Comparison of ENCODE assay signal across 14 cellular contexts in the genomic region with DNA sequence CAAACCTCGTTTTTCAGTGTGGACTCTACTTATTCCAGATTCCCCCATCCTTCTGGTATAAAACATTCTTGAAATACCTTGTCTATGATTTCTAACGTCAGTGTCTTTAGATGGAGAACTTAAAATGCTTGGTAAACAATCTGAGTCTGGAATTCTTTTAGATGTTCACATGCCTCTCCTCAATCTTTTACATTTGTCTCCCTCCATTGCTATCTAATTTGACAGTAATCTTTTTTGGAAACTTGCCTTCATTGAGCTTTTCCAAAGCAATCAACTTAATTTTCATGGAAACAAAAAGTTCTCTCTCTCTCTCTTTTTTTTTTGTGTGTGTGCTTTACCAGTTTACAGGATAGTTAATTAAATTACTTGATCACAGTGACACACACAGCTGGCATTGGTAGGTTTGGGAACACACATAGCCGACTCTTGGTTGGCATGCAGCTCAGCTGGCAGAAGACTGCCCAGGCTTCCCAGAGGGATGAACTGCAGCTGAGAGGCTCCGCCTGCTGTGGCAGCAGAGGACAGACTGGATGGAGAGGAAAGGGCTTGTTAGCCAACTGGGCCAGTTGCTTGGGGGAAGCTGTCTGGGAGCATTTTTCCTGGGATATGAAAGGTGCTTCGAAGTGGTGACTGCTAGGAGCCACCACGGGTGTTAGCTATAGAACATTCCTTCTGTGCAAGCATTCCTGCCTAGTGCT.
DNase-seq lines count a peak whose midpoint lies in the region; ATAC-seq, FAIRE-seq and TF ChIP-seq lines count a peak whose summit lies in the region.
"Had no signal": no experiment of that assay in that cellular context is flagged by ENCODE, and none has a peak within 500 bp of the region (broad histone marks: within the 10 kb centered on the region; RNA-seq: fewer than 3 reads in every experiment).

No MANE protein-coding gene starts in this region.

- DNase-seq in HepG2 (ENCODE audit: low spot score) (no peak), MCF 10A (ENCODE audit: unreplicated experiment) (peak; percentile 23), left lobe of liver (ENCODE audit: low spot score) (peak; percentile 59), spleen (no peak)
- no peak for DNase-seq in activated naive CD4-positive, alpha-beta T cell treated with anti-CD3 and anti-CD28 coated beads for 36 hours
- no peak for DNase-seq in stimulated activated CD4-positive, alpha-beta T cell treated with anti-CD3 and anti-CD28 coated beads, Interleukin-1b, Interleukin-23, amount 100 ng/mL, for 48 hours
- DNase-seq: activated CD4-positive, alpha-beta T cell treated with anti-CD3 and anti-CD28 coated beads, Interleukin-2, amount 10 ng/mL, durations not matched to agents 24 days and 14 days; mucosa of descending colon; NCI-H1048; stimulated activated naive CD8-positive, alpha-beta T cell treated with anti-CD3 and anti-CD28 coated beads, Interleukin-15, amount 100 ng/mL, for 72 hours had no signal

- no peak for TF ChIP-seq CTCF in liver (IDR thresholded peaks at IDR 0.05; ENCODE audit: low read depth, low read length, missing input control)
- TF ChIP-seq CTCF in HepG2 (CRISPR knock-in tag; IDR thresholded peaks at IDR 0.05) = no peak
- TF ChIP-seq CTCF in MCF 10A (IDR thresholded peaks at IDR 0.05; ENCODE audit: unreplicated experiment) = no peak
- no peak for TF ChIP-seq CTCF in spleen (IDR thresholded peaks at IDR 0.05 in 8 of 11, conservative IDR thresholded peaks at IDR 0.05 in 3 of 11)

- FAIRE-seq in HepG2 (lab: Jason Lieb, UNC) = no peak
- FAIRE-seq: GM12878 had no signal

- H3K4me3 Mint-ChIP-seq in MCF 10A (ENCODE audit: unreplicated experiment) = no peak overlapping the region
- no peak overlapping the region for H3K4me3 Mint-ChIP-seq in activated naive CD4-positive, alpha-beta T cell treated with anti-CD3 and anti-CD28 coated beads for 36 hours
- H3K4me3 Mint-ChIP-seq: activated CD4-positive, alpha-beta T cell treated with anti-CD3 and anti-CD28 coated beads, Interleukin-2, amount 10 ng/mL, durations not matched to agents 24 days and 14 days; stimulated activated naive CD8-positive, alpha-beta T cell treated with anti-CD3 and anti-CD28 coated beads, Interleukin-15, amount 100 ng/mL, for 72 hours had no signal

- H3K4me3 ChIP-seq in liver (ENCODE audit: low read depth in 1 of 3, low read length in 3 of 3) (no peak overlapping the region), HepG2 (replicated peaks in 1 of 3; ENCODE audit: insufficient read depth in 1 of 3, low read depth in 2 of 3, low read length in 3 of 3) (no peak overlapping the region), spleen (no peak overlapping the region)
- H3K4me3 ChIP-seq: BLaER1, GM12878, mucosa of descending colon had no signal

- intact Hi-C loops in HepG2 (cut with micrococcal nuclease; ENCODE audit: unreplicated experiment) = no loop called here
- intact Hi-C loops in MCF 10A (cut with micrococcal nuclease) = no loop called here
- intact Hi-C loops in spleen (cut with DNase I; ENCODE audit: low total_unique reads) = loop anchor here (5.0 kb wide), 1 partner anchor 451 kb away; no protein-coding TSS in a partner anchor
- intact Hi-C loops in activated naive CD4-positive, alpha-beta T cell treated with anti-CD3 and anti-CD28 coated beads for 36 hours (cut with micrococcal nuclease) = no loop called here

- TF ChIP-seq RAD21 in liver (IDR thresholded peaks at IDR 0.05) (peak; percentile 10 to 25), HepG2 (CRISPR knock-in tag; IDR thresholded peaks at IDR 0.05) (no peak)

- POLR2A ChIA-PET in HepG2 (lab: Yijun Ruan, JAX) = no interaction called here
- POLR2A ChIA-PET in MCF 10A (lab: Yijun Ruan, JAX) = interaction anchor here (0.6 to 0.9 kb wide), 2 partner anchors 9 to 76 kb away, joined by 3 read pairs; no protein-coding TSS in a partner anchor

- H3K27me3 Mint-ChIP-seq in MCF 10A (ENCODE audit: insufficient read depth, unreplicated experiment) = no peaks in the 10 kb centered on the region
- H3K27me3 Mint-ChIP-seq in activated naive CD4-positive, alpha-beta T cell treated with anti-CD3 and anti-CD28 coated beads for 36 hours (ENCODE audit: low read depth) = peaks cover 5% of the 10 kb centered on the region

- ATAC-seq in HepG2 (no peak), left lobe of liver (peak; percentile 93), HG03457 (IDR thresholded peaks at IDR 0.05; ENCODE audit: unreplicated experiment) (no peak)
- ATAC-seq: GM12878; mucosa of descending colon; stimulated activated naive CD8-positive, alpha-beta T cell treated with anti-CD3 and anti-CD28 coated beads, Interleukin-15, amount 100 ng/mL, for 72 hours had no signal

- H3K9me3 ChIP-seq in liver (ENCODE audit: control insufficient read depth in 4 of 4, low read length in 3 of 4) (no peaks in the 10 kb centered on the region), HepG2 (ENCODE audit: low read length) (no peaks in the 10 kb centered on the region), spleen (no peaks in the 10 kb centered on the region)
- H3K9me3 ChIP-seq: BLaER1, mucosa of descending colon had no signal

- H3K36me3 ChIP-seq in liver (ENCODE audit: control insufficient read depth in 4 of 4, insufficient read depth in 3 of 4, low read depth in 1 of 4, low read length in 3 of 4) (no peaks in the 10 kb centered on the region), HepG2 (replicated peaks in 1 of 2; ENCODE audit: control insufficient read depth in 1 of 2, insufficient read depth in 2 of 2, low read length in 2 of 2) (no peaks in the 10 kb centered on the region), spleen (no peaks in the 10 kb centered on the region)
- H3K36me3 ChIP-seq: BLaER1 had no signal

- H3K27ac Mint-ChIP-seq in MCF 10A (ENCODE audit: low read depth, unreplicated experiment) = no peak overlapping the region
- H3K27ac Mint-ChIP-seq in activated naive CD4-positive, alpha-beta T cell treated with anti-CD3 and anti-CD28 coated beads for 36 hours = no peak overlapping the region
- H3K27ac Mint-ChIP-seq: activated CD4-positive, alpha-beta T cell treated with anti-CD3 and anti-CD28 coated beads, Interleukin-2, amount 10 ng/mL, durations not matched to agents 24 days and 14 days; stimulated activated naive CD8-positive, alpha-beta T cell treated with anti-CD3 and anti-CD28 coated beads, Interleukin-15, amount 100 ng/mL, for 72 hours had no signal

- peaks cover 0 to 9% (median 5%) of the 10 kb centered on the region in 4 donors for H3K4me1 ChIP-seq in liver (ENCODE audit: control insufficient read depth in 4 of 4, insufficient read depth in 4 of 4, low read length in 3 of 4)
- peaks cover 12% of the 10 kb centered on the region for H3K4me1 ChIP-seq in HepG2 (ENCODE audit: insufficient read depth, low read length)
- no peaks in the 10 kb centered on the region for H3K4me1 ChIP-seq in spleen

- TF ChIP-seq EP300 in HepG2 (IDR thresholded peaks at IDR 0.05; ENCODE audit: low read depth in 2 of 2, low read length in 2 of 2) = no peak
- TF ChIP-seq EP300 in HepG2 (CRISPR knock-in tag; IDR thresholded peaks at IDR 0.05; ENCODE audit: borderline replicate concordance) = no peak

- CTCF ChIA-PET in HepG2 (lab: Yijun Ruan, JAX; ENCODE audit: low intra/inter-chr PET ratio, low total read pairs) = no interaction called here
- CTCF ChIA-PET in MCF 10A (lab: Yijun Ruan, JAX) = interaction anchor here (1.0 to 1.7 kb wide), 2 partner anchors 56 to 208 kb away, joined by 4 to 6 read pairs; no protein-coding TSS in a partner anchor
- CTCF ChIA-PET in activated naive CD4-positive, alpha-beta T cell treated with anti-CD3 and anti-CD28 coated beads for 36 hours (lab: Charles Lee) = interaction anchor here (0.9 kb wide), 1 partner anchor 11 kb away, joined by 3 read pairs; no protein-coding TSS in a partner anchor

- no peaks in the 10 kb centered on the region for H3K79me2 ChIP-seq in HepG2 (ENCODE audit: insufficient read depth, low read length)

- H3K4me2 ChIP-seq in HepG2 (ENCODE audit: low read depth, low read length) = no peak overlapping the region
- H3K4me2 ChIP-seq: BLaER1 had no signal

- in situ Hi-C loops in HepG2 (cut with HindIII; ENCODE audit: extremely low pct_ligation_motif_present, low pct_unique_long_range_greater_than_20kb) = no loop called here

- BruUV-seq in HepG2 (replicated peaks; lab: Mats Ljungman, UMichigan) (no TSS peak), MCF 10A (replicated peaks; lab: Mats Ljungman, UMichigan) (no TSS peak)

- TF ChIP-seq POLR2A in HepG2 (IDR thresholded peaks at IDR 0.05; ENCODE audit: insufficient read depth in 1 of 2, low read depth in 2 of 2, low read length in 2 of 2) = no peak
- no peak for TF ChIP-seq POLR2A in spleen (IDR thresholded peaks at IDR 0.05)

- no peaks in the 10 kb centered on the region for H4K20me1 ChIP-seq in HepG2 (ENCODE audit: insufficient read depth, low read length)
- H4K20me1 ChIP-seq: BLaER1 had no signal

- H3K36me3 Mint-ChIP-seq in MCF 10A (ENCODE audit: insufficient read depth, unreplicated experiment) = no peaks in the 10 kb centered on the region
- no peaks in the 10 kb centered on the region for H3K36me3 Mint-ChIP-seq in activated naive CD4-positive, alpha-beta T cell treated with anti-CD3 and anti-CD28 coated beads for 36 hours (ENCODE audit: low read depth)

- no peak overlapping the region for H2AFZ ChIP-seq in HepG2 (ENCODE audit: low read length)

- no peaks in the 10 kb centered on the region for H3K9me3 Mint-ChIP-seq in MCF 10A (ENCODE audit: unreplicated experiment)
- H3K9me3 Mint-ChIP-seq in activated naive CD4-positive, alpha-beta T cell treated with anti-CD3 and anti-CD28 coated beads for 36 hours = no peaks in the 10 kb centered on the region
- H3K9me3 Mint-ChIP-seq: activated CD4-positive, alpha-beta T cell treated with anti-CD3 and anti-CD28 coated beads, Interleukin-2, amount 10 ng/mL, durations not matched to agents 24 days and 14 days; stimulated activated naive CD8-positive, alpha-beta T cell treated with anti-CD3 and anti-CD28 coated beads, Interleukin-15, amount 100 ng/mL, for 72 hours had no signal

- 69% methylated on average over 6 of the region's 6 CpGs for WGBS in liver
- 2% methylated on average over 3 of the region's 6 CpGs for WGBS in HepG2 (ENCODE audit: low lambda C conversion rate)
- 70 to 79% (median 75%) methylated on average over 6 of the region's 6 CpGs for WGBS in spleen, 5 donors

- H3K4me1 Mint-ChIP-seq in MCF 10A (ENCODE audit: insufficient read depth, unreplicated experiment) = no peaks in the 10 kb centered on the region
- no peaks in the 10 kb centered on the region for H3K4me1 Mint-ChIP-seq in activated naive CD4-positive, alpha-beta T cell treated with anti-CD3 and anti-CD28 coated beads for 36 hours (ENCODE audit: low read depth)
- H3K4me1 Mint-ChIP-seq: stimulated activated naive CD8-positive, alpha-beta T cell treated with anti-CD3 and anti-CD28 coated beads, Interleukin-15, amount 100 ng/mL, for 72 hours had no signal

- no peaks in the 10 kb centered on the region for H3K27me3 ChIP-seq in liver (ENCODE audit: control insufficient read depth in 4 of 4, insufficient read depth in 4 of 4, low read length in 3 of 4)
- H3K27me3 ChIP-seq in HepG2 (ENCODE audit: control insufficient read depth in 1 of 2, insufficient read depth in 2 of 2, low read length in 2 of 2) = peaks cover 0 to 7% of the 10 kb centered on the region in 2 experiments; a peak in 3 of 5 replicates
- H3K27me3 ChIP-seq in spleen (replicated peaks in 1 of 7) = peaks cover 0 to 3% (median 0%) of the 10 kb centered on the region in 7 donors
- H3K27me3 ChIP-seq: BLaER1 had no signal

- H3K27ac ChIP-seq in liver (ENCODE audit: low read depth in 1 of 2, low read length in 2 of 2) (no peak overlapping the region), HepG2 (ENCODE audit: extremely low read length, insufficient read depth, low read length) (no peak overlapping the region), spleen (no peak overlapping the region)
- H3K27ac ChIP-seq: BLaER1 had no signal

- H3K9ac ChIP-seq in liver (ENCODE audit: low read depth in 1 of 2, low read length in 2 of 2) (no peak overlapping the region), HepG2 (ENCODE audit: insufficient read depth, low read depth, low read length) (no peak overlapping the region)
- H3K9ac ChIP-seq: BLaER1 had no signal

Comparison
In these comparisons a context has a peak if more than half of its experiments do, and no peak if none do; other contexts are left out.
1. DNase-seq: peak in MCF 10A (single experiment) and left lobe of liver (single experiment); none in HepG2 (single experiment), spleen (single experiment), activated naive CD4-positive, alpha-beta T cell treated with anti-CD3 and anti-CD28 coated beads for 36 hours (single experiment) and stimulated activated CD4-positive, alpha-beta T cell treated with anti-CD3 and anti-CD28 coated beads, Interleukin-1b, Interleukin-23, amount 100 ng/mL, for 48 hours (single experiment).